ENCODE assay signal across 13 cellular contexts in genomic region chr7:81812514-81813472, GRCh38. TPM values are rescaled to one million over a fixed set of nuclear protein-coding genes. Genes with fewer than 3 reads are reported as not detected.
A peak's percentile ranks its signal among the peaks of the same experiment; 100 is the strongest.
DNase-seq lines count a peak whose midpoint lies in the region; ATAC-seq lines count a peak whose summit lies in the region.
"Had no signal": no experiment of that assay in that cellular context is flagged by ENCODE, and none has a peak within 500 bp of the region (broad histone marks: within the 10 kb centered on the region; RNA-seq: fewer than 3 reads in every experiment).

No MANE protein-coding gene starts in this region.

- no peaks in the 10 kb centered on the region for H3K4me1 Mint-ChIP-seq in activated T-helper 2 cell treated with anti-CD3 and anti-CD28 coated beads, Interferon-gamma antibody, Interleukin-2, Interleukin-4, amounts not matched to agents 10 μg/mL and 5 μg/mL and 100 μg/mL, durations not matched to agents 14 hours and 24 hours and 36 hours (ENCODE audit: low read depth)
- H3K4me1 Mint-ChIP-seq: activated T-helper 17 cell treated with anti-CD3 and anti-CD28 coated beads, Interleukin-2, amount 50 U/mL, for 72 hours had no signal

- DNase-seq in HUDEP-2 (lab: John Stamatoyannopoulos, UW; ENCODE audit: unreplicated experiment in 76 of 76): peak in 74 of 76 experiments; percentile 3 to 86 (median 48)
- no peak for DNase-seq in Ammon's horn (ENCODE audit: low spot score)
- DNase-seq in RKO (ENCODE audit: low spot score): no peak
- no peak for DNase-seq in activated T-helper 2 cell treated with anti-CD3 and anti-CD28 coated beads, Interferon-gamma antibody, Interleukin-2, Interleukin-4, amounts not matched to agents 10 μg/mL and 5 μg/mL and 100 μg/mL, durations not matched to agents 14 hours and 24 hours and 36 hours (ENCODE audit: low spot score)
- DNase-seq in COR-L47 (lab: John Stamatoyannopoulos, UW): no peak
- DNase-seq: right lobe of liver, testis had no signal

- ATAC-seq in GM18498 (IDR thresholded peaks at IDR 0.05; ENCODE audit: unreplicated experiment) (peak; percentile 94), GM19438 (IDR thresholded peaks at IDR 0.05; ENCODE audit: low read depth, unreplicated experiment) (peak; percentile 88), HG02973 (IDR thresholded peaks at IDR 0.05; ENCODE audit: unreplicated experiment) (peak; percentile 98)
- ATAC-seq: activated T-helper 17 cell treated with anti-CD3 and anti-CD28 coated beads, Interleukin-2, amount 50 U/mL, for 72 hours; esophagus mucosa; HepG2; right lobe of liver had no signal

- H3K27ac Mint-ChIP-seq in activated T-helper 2 cell treated with anti-CD3 and anti-CD28 coated beads, Interferon-gamma antibody, Interleukin-2, Interleukin-4, amounts not matched to agents 10 μg/mL and 5 μg/mL and 100 μg/mL, durations not matched to agents 14 hours and 24 hours and 36 hours: no peak overlapping the region
- H3K27ac Mint-ChIP-seq: activated T-helper 17 cell treated with anti-CD3 and anti-CD28 coated beads, Interleukin-2, amount 50 U/mL, for 72 hours had no signal

- intact Hi-C loops in activated T-helper 2 cell treated with anti-CD3 and anti-CD28 coated beads, Interferon-gamma antibody, Interleukin-2, Interleukin-4, amounts not matched to agents 10 μg/mL and 5 μg/mL and 100 μg/mL, durations not matched to agents 14 hours and 24 hours and 36 hours (cut with micrococcal nuclease): no loop called here

- no peaks in the 10 kb centered on the region for H3K27me3 Mint-ChIP-seq in activated T-helper 2 cell treated with anti-CD3 and anti-CD28 coated beads, Interferon-gamma antibody, Interleukin-2, Interleukin-4, amounts not matched to agents 10 μg/mL and 5 μg/mL and 100 μg/mL, durations not matched to agents 14 hours and 24 hours and 36 hours (ENCODE audit: low read depth)
- H3K27me3 Mint-ChIP-seq: activated T-helper 17 cell treated with anti-CD3 and anti-CD28 coated beads, Interleukin-2, amount 50 U/mL, for 72 hours had no signal

- H3K36me3 Mint-ChIP-seq in activated T-helper 2 cell treated with anti-CD3 and anti-CD28 coated beads, Interferon-gamma antibody, Interleukin-2, Interleukin-4, amounts not matched to agents 10 μg/mL and 5 μg/mL and 100 μg/mL, durations not matched to agents 14 hours and 24 hours and 36 hours (ENCODE audit: low read depth): no peaks in the 10 kb centered on the region

- H3K9me3 Mint-ChIP-seq in activated T-helper 2 cell treated with anti-CD3 and anti-CD28 coated beads, Interferon-gamma antibody, Interleukin-2, Interleukin-4, amounts not matched to agents 10 μg/mL and 5 μg/mL and 100 μg/mL, durations not matched to agents 14 hours and 24 hours and 36 hours: peaks cover 3% of the 10 kb centered on the region

- no peak overlapping the region for H3K4me3 Mint-ChIP-seq in activated T-helper 2 cell treated with anti-CD3 and anti-CD28 coated beads, Interferon-gamma antibody, Interleukin-2, Interleukin-4, amounts not matched to agents 10 μg/mL and 5 μg/mL and 100 μg/mL, durations not matched to agents 14 hours and 24 hours and 36 hours (ENCODE audit: low read depth)
- H3K4me3 Mint-ChIP-seq: activated T-helper 17 cell treated with anti-CD3 and anti-CD28 coated beads, Interleukin-2, amount 50 U/mL, for 72 hours had no signal

RNA-seq across cellular contexts. Expression of gene HGF, which starts 42.9 kb away (rescaled TPM):
- total RNA-seq in activated T-helper 2 cell treated with anti-CD3 and anti-CD28 coated beads, Interferon-gamma antibody, Interleukin-2, Interleukin-4, amounts not matched to agents 10 μg/mL and 5 μg/mL and 100 μg/mL, durations not matched to agents 14 hours and 24 hours and 36 hours: not detected in 2 replicates
- total RNA-seq: activated T-helper 17 cell treated with anti-CD3 and anti-CD28 coated beads, Interleukin-2, amount 50 U/mL, for 72 hours; HepG2 had no signal

Comparison
In these comparisons a context has a peak if more than half of its experiments do, and no peak if none do; other contexts are left out.
1. DNase-seq: peak in HUDEP-2 (74 of 76); none in Ammon's horn (single experiment), RKO (single experiment), activated T-helper 2 cell treated with anti-CD3 and anti-CD28 coated beads, Interferon-gamma antibody, Interleukin-2, Interleukin-4, amounts not matched to agents 10 μg/mL and 5 μg/mL and 100 μg/mL, durations not matched to agents 14 hours and 24 hours and 36 hours (single experiment) and COR-L47 (single experiment).
2. Peak in every context shown above with its lines, with median percentiles within 50 percentile points of each other: ATAC-seq.